Comparison of ENCODE assay signal across 8 cellular contexts in genomic region chr7:127396184-127396583, GRCh38. TPM values are rescaled to one million over a fixed set of nuclear protein-coding genes. Genes with fewer than 3 reads are reported as not detected.
A peak's percentile ranks its signal among the peaks of the same experiment; 100 is the strongest.
DNase-seq lines count a peak whose midpoint lies in the region; ATAC-seq and TF ChIP-seq lines count a peak whose summit lies in the region.

No MANE protein-coding gene starts in this region.

- no peaks in the 10 kb centered on the region for H3K9me3 ChIP-seq in tibial nerve

- no peak for TF ChIP-seq POLR2A in tibial nerve (IDR thresholded peaks at IDR 0.05)

- no peak overlapping the region for H3K27ac ChIP-seq in tibial nerve

- H3K27ac Mint-ChIP-seq in activated CD8-positive, alpha-beta T cell treated with anti-CD3 and anti-CD28 coated beads for 36 hours, result no peak overlapping the region
- H3K27ac Mint-ChIP-seq in stimulated activated naive CD8-positive, alpha-beta T cell treated with anti-CD3 and anti-CD28 coated beads, Interleukin-15, amount 100 ng/mL, for 72 hours, result peak overlapping the region in 1 of 2 donors; percentile 16

- POLR2A ChIA-PET in activated CD8-positive, alpha-beta T cell treated with anti-CD3 and anti-CD28 coated beads for 36 hours (lab: Charles Lee), result no interaction called here

- H3K36me3 ChIP-seq in tibial nerve, result no peaks in the 10 kb centered on the region

- WGBS in tibial nerve, 2 donors, result 32 to 38% methylated on average over 1 of the region's 1 CpG

- CTCF ChIA-PET in activated CD8-positive, alpha-beta T cell treated with anti-CD3 and anti-CD28 coated beads for 36 hours (lab: Charles Lee), result no interaction called here

- peaks cover 29% of the 10 kb centered on the region for H3K4me1 Mint-ChIP-seq in activated CD8-positive, alpha-beta T cell treated with anti-CD3 and anti-CD28 coated beads for 36 hours (ENCODE audit: low read depth)
- peaks cover 29% of the 10 kb centered on the region for H3K4me1 Mint-ChIP-seq in stimulated activated naive CD8-positive, alpha-beta T cell treated with anti-CD3 and anti-CD28 coated beads, Interleukin-15, amount 100 ng/mL, for 72 hours

- H3K27me3 Mint-ChIP-seq in activated CD8-positive, alpha-beta T cell treated with anti-CD3 and anti-CD28 coated beads for 36 hours, result no peaks in the 10 kb centered on the region
- no peaks in the 10 kb centered on the region for H3K27me3 Mint-ChIP-seq in stimulated activated naive CD8-positive, alpha-beta T cell treated with anti-CD3 and anti-CD28 coated beads, Interleukin-15, amount 100 ng/mL, for 72 hours

- H3K4me3 ChIP-seq in tibial nerve, result no peak overlapping the region

- no peak overlapping the region for H3K4me3 Mint-ChIP-seq in activated CD8-positive, alpha-beta T cell treated with anti-CD3 and anti-CD28 coated beads for 36 hours
- H3K4me3 Mint-ChIP-seq in stimulated activated naive CD8-positive, alpha-beta T cell treated with anti-CD3 and anti-CD28 coated beads, Interleukin-15, amount 100 ng/mL, for 72 hours, result no peak overlapping the region

- intact Hi-C loops in activated CD8-positive, alpha-beta T cell treated with anti-CD3 and anti-CD28 coated beads for 36 hours (cut with micrococcal nuclease), result loop anchor here (2.0 kb wide), 1 partner anchor 19 kb away; no protein-coding TSS in a partner anchor

- H3K36me3 Mint-ChIP-seq in activated CD8-positive, alpha-beta T cell treated with anti-CD3 and anti-CD28 coated beads for 36 hours (ENCODE audit: low read depth), result peaks cover 8% of the 10 kb centered on the region

- H3K27me3 ChIP-seq in tibial nerve, result no peaks in the 10 kb centered on the region

- peaks cover 2% of the 10 kb centered on the region for H3K9me3 Mint-ChIP-seq in activated CD8-positive, alpha-beta T cell treated with anti-CD3 and anti-CD28 coated beads for 36 hours
- peaks cover 7 to 9% of the 10 kb centered on the region in 2 donors for H3K9me3 Mint-ChIP-seq in stimulated activated naive CD8-positive, alpha-beta T cell treated with anti-CD3 and anti-CD28 coated beads, Interleukin-15, amount 100 ng/mL, for 72 hours

- no peak for TF ChIP-seq EP300 in tibial nerve (IDR thresholded peaks at IDR 0.05)

- peak; percentile 44 for DNase-seq in stimulated activated CD4-positive, alpha-beta T cell treated with anti-CD3 and anti-CD28 coated beads, Interleukin-15, amount 100 ng/mL, for 24 hours
- DNase-seq in stimulated activated CD4-positive, alpha-beta T cell treated with anti-CD3 and anti-CD28 coated beads, Interleukin-4, amount 100 ng/mL, for 4 hours, result no peak
- DNase-seq in activated CD8-positive, alpha-beta T cell treated with anti-CD3 and anti-CD28 coated beads for 36 hours, result peak; percentile 77
- peak; percentile 60 to 87 for DNase-seq in stimulated activated naive CD8-positive, alpha-beta T cell treated with anti-CD3 and anti-CD28 coated beads, Interleukin-15, amount 100 ng/mL, for 72 hours
- no peak for DNase-seq in omental fat pad (ENCODE audit: low spot score)
- no peak for DNase-seq in tibial nerve (ENCODE audit: low spot score in 2 of 2)
- DNase-seq in GM19240 (ENCODE audit: insufficient read length, low spot score), result no peak

- ATAC-seq in HG03439 (IDR thresholded peaks at IDR 0.05; ENCODE audit: unreplicated experiment) (peak; percentile 30), omental fat pad (ENCODE audit: low FRiP score) (no peak)
- ATAC-seq in activated CD8-positive, alpha-beta T cell treated with anti-CD3 and anti-CD28 coated beads for 36 hours, result peak; percentile 32
- ATAC-seq in stimulated activated naive CD8-positive, alpha-beta T cell treated with anti-CD3 and anti-CD28 coated beads, Interleukin-15, amount 100 ng/mL, for 72 hours, result peak; percentile 75

- no peak for TF ChIP-seq CTCF in activated CD8-positive, alpha-beta T cell treated with anti-CD3 and anti-CD28 coated beads for 36 hours (IDR thresholded peaks at IDR 0.05)
- TF ChIP-seq CTCF in omental fat pad (IDR thresholded peaks at IDR 0.05) (no peak), tibial nerve (IDR thresholded peaks at IDR 0.05) (no peak)

- peaks cover 0 to 10% (median 3%) of the 10 kb centered on the region in 4 donors for H3K4me1 ChIP-seq in tibial nerve

RNA-seq across cellular contexts. Expression of gene ZNF800, which starts 3.7 kb away (rescaled TPM):
- total RNA-seq in activated CD8-positive, alpha-beta T cell treated with anti-CD3 and anti-CD28 coated beads for 36 hours, result 10 to 100 TPM; 29.3 to 31.1 TPM
- total RNA-seq in omental fat pad (10 to 100 TPM; 28.3 to 47.2 (median 35.8) TPM), tibial nerve (10 to 100 TPM; 27.3 to 50.0 (median 33.9) TPM)

Comparison
In these comparisons a context has a peak if more than half of its experiments do, and no peak if none do; other contexts are left out.
1. DNase-seq: peak in stimulated activated CD4-positive, alpha-beta T cell treated with anti-CD3 and anti-CD28 coated beads, Interleukin-15, amount 100 ng/mL, for 24 hours (single experiment), activated CD8-positive, alpha-beta T cell treated with anti-CD3 and anti-CD28 coated beads for 36 hours (single experiment) and stimulated activated naive CD8-positive, alpha-beta T cell treated with anti-CD3 and anti-CD28 coated beads, Interleukin-15, amount 100 ng/mL, for 72 hours (2 of 2); none in stimulated activated CD4-positive, alpha-beta T cell treated with anti-CD3 and anti-CD28 coated beads, Interleukin-4, amount 100 ng/mL, for 4 hours (0 of 2), omental fat pad (single experiment), tibial nerve (0 of 2) and GM19240 (single experiment).